In the genomic region with DNA sequence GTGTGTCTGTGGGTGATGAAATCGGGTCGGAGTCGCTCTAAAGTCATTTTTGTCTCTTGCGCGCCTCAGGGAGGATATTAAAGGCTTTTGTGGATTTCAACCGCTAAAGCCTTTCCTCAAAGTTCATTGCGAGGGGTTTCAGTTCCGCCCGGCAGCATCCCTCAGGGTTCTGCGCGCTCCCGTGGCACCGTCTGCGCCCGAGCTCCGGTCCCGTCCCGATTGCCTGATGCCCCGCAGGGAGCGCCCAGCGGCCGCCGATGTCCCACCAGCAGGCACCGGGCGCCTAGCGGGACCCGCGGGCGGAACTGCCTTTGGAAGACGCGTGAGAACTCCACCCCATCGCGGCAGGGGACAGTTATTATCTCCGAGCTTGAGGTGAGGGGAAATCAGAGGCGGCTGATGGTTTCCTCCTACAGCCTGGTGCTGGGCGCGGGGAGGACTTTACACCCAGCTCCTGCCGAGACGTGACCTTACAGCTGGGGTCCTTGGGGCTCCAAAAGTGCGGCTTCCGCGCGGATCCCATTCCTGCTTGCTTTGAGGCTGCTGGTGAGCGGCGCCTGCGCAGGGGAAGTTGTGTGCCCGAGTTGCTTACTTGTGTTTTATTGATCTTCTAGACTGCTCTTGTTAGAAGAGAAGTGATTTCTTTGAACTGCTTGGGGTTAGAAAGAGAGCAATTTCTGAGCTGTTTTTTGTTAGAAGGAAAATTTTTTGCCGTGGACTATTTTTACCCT, we compare ENCODE assay signal across 8 cellular contexts. TPM values are rescaled to one million over a fixed set of nuclear protein-coding genes. Genes with fewer than 3 reads are reported as not detected.
A peak's percentile ranks its signal among the peaks of the same experiment; 100 is the strongest.
DNase-seq lines count a peak whose midpoint lies in the region; ATAC-seq and TF ChIP-seq lines count a peak whose summit lies in the region.

No MANE protein-coding gene starts in this region.

- peak; percentile 48 for DNase-seq in activated naive CD4-positive, alpha-beta T cell treated with anti-CD3 and anti-CD28 coated beads, Interleukin-2, amount 10 ng/mL, durations not matched to agents 7 days and 5 days
- DNase-seq in lower lobe of right lung, result no peak
- no peak for DNase-seq in C1 segment of cervical spinal cord (lab: John Stamatoyannopoulos, UW)
- DNase-seq in COLO829 (ENCODE audit: low spot score), result no peak

- intact Hi-C loops in lower lobe of right lung (cut with DNase I), result no loop called here

- no peak overlapping the region for H3K27ac ChIP-seq in DOHH2 (ENCODE audit: low read depth, low read length)
- H3K27ac ChIP-seq in lower lobe of right lung, result no peak overlapping the region

- H3K36me3 ChIP-seq in DOHH2 (ENCODE audit: control insufficient read depth, low read length) (no peaks in the 10 kb centered on the region), lower lobe of right lung (no peaks in the 10 kb centered on the region)

- no peaks in the 10 kb centered on the region for H3F3A ChIP-seq in DOHH2 (ENCODE audit: control insufficient read depth, insufficient read depth)

- no peak for TF ChIP-seq CTCF in DOHH2 (IDR thresholded peaks at IDR 0.05; ENCODE audit: low read depth, low read length, poor library complexity, severe bottlenecking)
- no peak for TF ChIP-seq CTCF in lower lobe of right lung (IDR thresholded peaks at IDR 0.05)

- peak overlapping the region; percentile 65 to 87 (median 76) for H3K27ac Mint-ChIP-seq in IgD-negative memory B cell
- H3K27ac Mint-ChIP-seq in activated naive CD4-positive, alpha-beta T cell treated with anti-CD3 and anti-CD28 coated beads, Interleukin-2, amount 10 ng/mL, durations not matched to agents 7 days and 5 days, result peak overlapping the region; percentile 78

- 0 out of 2 replicates have a peak, but pooled peaks cover 3% of the 10 kb centered on the region for H3K9me3 ChIP-seq in DOHH2 (ENCODE audit: control insufficient read depth, insufficient read depth, low read length)
- H3K9me3 ChIP-seq in lower lobe of right lung, result no peaks in the 10 kb centered on the region

- H3K79me2 ChIP-seq in DOHH2 (ENCODE audit: control insufficient read depth, low read length), result no peaks in the 10 kb centered on the region

- no peaks in the 10 kb centered on the region for H4K20me1 ChIP-seq in DOHH2 (ENCODE audit: control insufficient read depth, insufficient read depth, low read depth, low read length)

- ATAC-seq in lower lobe of right lung (peak; percentile 36 to 40), HG03025 (IDR thresholded peaks at IDR 0.05; ENCODE audit: low FRiP score, unreplicated experiment) (no peak), HG02588 (IDR thresholded peaks at IDR 0.05; ENCODE audit: unreplicated experiment) (no peak)

- no peaks in the 10 kb centered on the region for H3K36me3 Mint-ChIP-seq in IgD-negative memory B cell
- peaks cover 6% of the 10 kb centered on the region for H3K36me3 Mint-ChIP-seq in activated naive CD4-positive, alpha-beta T cell treated with anti-CD3 and anti-CD28 coated beads, Interleukin-2, amount 10 ng/mL, durations not matched to agents 7 days and 5 days

- H3K4me3 ChIP-seq in DOHH2 (ENCODE audit: low read length) (peak overlapping the region; percentile 67), lower lobe of right lung (peak overlapping the region; percentile 41)

- H3K4me1 Mint-ChIP-seq in IgD-negative memory B cell, result peaks cover 11 to 21% (median 21%) of the 10 kb centered on the region in 3 donors
- peaks cover 38% of the 10 kb centered on the region for H3K4me1 Mint-ChIP-seq in activated naive CD4-positive, alpha-beta T cell treated with anti-CD3 and anti-CD28 coated beads, Interleukin-2, amount 10 ng/mL, durations not matched to agents 7 days and 5 days

- no peaks in the 10 kb centered on the region for H3K9me2 ChIP-seq in DOHH2 (replicated peaks; ENCODE audit: control insufficient read depth, low read length)

- H3K4me3 Mint-ChIP-seq in IgD-negative memory B cell, result peak overlapping the region; percentile 82 to 91 (median 88)
- peak overlapping the region; percentile 68 for H3K4me3 Mint-ChIP-seq in activated naive CD4-positive, alpha-beta T cell treated with anti-CD3 and anti-CD28 coated beads, Interleukin-2, amount 10 ng/mL, durations not matched to agents 7 days and 5 days

- H3K4me1 ChIP-seq in DOHH2 (ENCODE audit: control insufficient read depth, low read length) (peaks cover 21% of the 10 kb centered on the region), lower lobe of right lung (peaks cover 21% of the 10 kb centered on the region)

- CTCF ChIA-PET in activated naive CD4-positive, alpha-beta T cell treated with anti-CD3 and anti-CD28 coated beads, Interleukin-2, amount 10 ng/mL, durations not matched to agents 7 days and 5 days (lab: Charles Lee), result no interaction called here

- H3K27me3 ChIP-seq in DOHH2 (ENCODE audit: control insufficient read depth, low read length), result peaks cover 76% of the 10 kb centered on the region
- peaks cover 98% of the 10 kb centered on the region for H3K27me3 ChIP-seq in lower lobe of right lung (ENCODE audit: low read depth)

- peaks cover 59% of the 10 kb centered on the region for H3K27me3 Mint-ChIP-seq in IgD-negative memory B cell
- peaks cover 99% of the 10 kb centered on the region for H3K27me3 Mint-ChIP-seq in activated naive CD4-positive, alpha-beta T cell treated with anti-CD3 and anti-CD28 coated beads, Interleukin-2, amount 10 ng/mL, durations not matched to agents 7 days and 5 days

- H3K4me2 ChIP-seq in DOHH2 (ENCODE audit: low read length), result peak overlapping the region; percentile 82

- H3K9me3 Mint-ChIP-seq in IgD-negative memory B cell, result peaks cover 0 to 13% (median 2%) of the 10 kb centered on the region in 3 donors
- peaks cover 8% of the 10 kb centered on the region for H3K9me3 Mint-ChIP-seq in activated naive CD4-positive, alpha-beta T cell treated with anti-CD3 and anti-CD28 coated beads, Interleukin-2, amount 10 ng/mL, durations not matched to agents 7 days and 5 days

RNA-seq across cellular contexts. Expression of a gene that starts 27.1 kb away (rescaled TPM):
- not detected for polyA plus RNA-seq in IgD-negative memory B cell
- total RNA-seq in lower lobe of right lung, result 2.0 TPM

RNA-seq across cellular contexts. Expression of a gene that starts 34.5 kb away (rescaled TPM):
- polyA plus RNA-seq in IgD-negative memory B cell, result not detected
- total RNA-seq in lower lobe of right lung, result not detected

RNA-seq across cellular contexts. Expression of a gene that starts 49.0 kb away (rescaled TPM):
- polyA plus RNA-seq in IgD-negative memory B cell, result 0.33 TPM
- 2.2 TPM for total RNA-seq in lower lobe of right lung

Comparison
In these comparisons a context has a peak if more than half of its experiments do, and no peak if none do; other contexts are left out.
1. ATAC-seq: peak in lower lobe of right lung (2 of 2); none in HG03025 (single experiment) and HG02588 (single experiment).